ENCODE assay signal across 9 cellular contexts in genomic region chrX:1336331-1337143, GRCh38. TPM values are rescaled to one million over a fixed set of nuclear protein-coding genes. Genes with fewer than 3 reads are reported as not detected.
DNase-seq lines count a peak whose midpoint lies in the region; ATAC-seq and TF ChIP-seq lines count a peak whose summit lies in the region.
"Had no signal": no experiment of that assay in that cellular context is flagged by ENCODE, and none has a peak within 500 bp of the region (broad histone marks: within the 10 kb centered on the region; RNA-seq: fewer than 3 reads in every experiment).

TSS of gene IL3RA (plus strand) at chrX:1336785. CDS start at chrX:1341766, 4,981 bp downstream.

- H3K4me3 ChIP-seq in stomach, result peak within 1 kb of the TSS; percentile 38 to 47 (median 42)
- no peak within 1 kb of the TSS for H3K4me3 ChIP-seq in endodermal cell (ENCODE audit: low read length)

- TF ChIP-seq CTCF in activated CD8-positive, alpha-beta T cell treated with anti-CD3 and anti-CD28 coated beads for 36 hours (IDR thresholded peaks at IDR 0.05), result no peak
- TF ChIP-seq CTCF in stomach (IDR thresholded peaks at IDR 0.05), result no peak
- TF ChIP-seq CTCF in endodermal cell (conservative IDR thresholded peaks at IDR 0.05), result no peak

- POLR2A ChIA-PET in activated CD4-positive, alpha-beta T cell treated with anti-CD3 and anti-CD28 coated beads for 36 hours (lab: Charles Lee), result no interaction called here
- POLR2A ChIA-PET in activated CD8-positive, alpha-beta T cell treated with anti-CD3 and anti-CD28 coated beads for 36 hours (lab: Charles Lee), result no interaction called here

- ATAC-seq in activated CD4-positive, alpha-beta T cell treated with anti-CD3 and anti-CD28 coated beads for 36 hours, result peak; percentile 35
- peak; percentile 59 for ATAC-seq in HG03095 (IDR thresholded peaks at IDR 0.05; ENCODE audit: unreplicated experiment)
- ATAC-seq in activated CD8-positive, alpha-beta T cell treated with anti-CD3 and anti-CD28 coated beads for 36 hours, result peak; percentile 51

- CTCF ChIA-PET in activated CD4-positive, alpha-beta T cell treated with anti-CD3 and anti-CD28 coated beads for 36 hours (lab: Charles Lee), result no interaction called here
- CTCF ChIA-PET in activated CD8-positive, alpha-beta T cell treated with anti-CD3 and anti-CD28 coated beads for 36 hours (lab: Charles Lee), result no interaction called here

- H3K27ac Mint-ChIP-seq in activated CD4-positive, alpha-beta T cell treated with anti-CD3 and anti-CD28 coated beads for 36 hours, result peak within 1 kb of the TSS; percentile 34
- no peak within 1 kb of the TSS for H3K27ac Mint-ChIP-seq in activated CD8-positive, alpha-beta T cell treated with anti-CD3 and anti-CD28 coated beads for 36 hours
- H3K27ac Mint-ChIP-seq in endodermal cell, result no peak within 1 kb of the TSS

- TF ChIP-seq POLR2A in stomach (IDR thresholded peaks at IDR 0.05), result no peak

- intact Hi-C loops in activated CD4-positive, alpha-beta T cell treated with anti-CD3 and anti-CD28 coated beads for 36 hours (cut with DNase I, micrococcal nuclease), result no loop called here
- intact Hi-C loops in activated CD8-positive, alpha-beta T cell treated with anti-CD3 and anti-CD28 coated beads for 36 hours (cut with micrococcal nuclease), result no loop called here
- intact Hi-C loops in stomach (cut with DNase I; ENCODE audit: low total_unique reads), result no loop called here

- H3K36me3 ChIP-seq in stomach (peaks cover 0 to 3% (median 0%) of the 10 kb centered on the region in 4 donors), endodermal cell (ENCODE audit: control insufficient read depth, insufficient read depth, low read length) (no peaks in the 10 kb centered on the region)

- H3K4me3 Mint-ChIP-seq in activated CD4-positive, alpha-beta T cell treated with anti-CD3 and anti-CD28 coated beads for 36 hours, result peak within 1 kb of the TSS; percentile 64
- peak within 1 kb of the TSS; percentile 71 for H3K4me3 Mint-ChIP-seq in activated CD8-positive, alpha-beta T cell treated with anti-CD3 and anti-CD28 coated beads for 36 hours
- no peak within 1 kb of the TSS for H3K4me3 Mint-ChIP-seq in endodermal cell

- no peak within 1 kb of the TSS for H3K9ac ChIP-seq in endodermal cell (ENCODE audit: extremely low read depth, low read length, poor library complexity, severe bottlenecking)

- no peaks in the 10 kb centered on the region for H3K36me3 Mint-ChIP-seq in activated CD4-positive, alpha-beta T cell treated with anti-CD3 and anti-CD28 coated beads for 36 hours (ENCODE audit: low read depth)
- no peaks in the 10 kb centered on the region for H3K36me3 Mint-ChIP-seq in activated CD8-positive, alpha-beta T cell treated with anti-CD3 and anti-CD28 coated beads for 36 hours (ENCODE audit: low read depth)
- H3K36me3 Mint-ChIP-seq in endodermal cell (ENCODE audit: low read depth), result no peaks in the 10 kb centered on the region

- peaks cover 5% of the 10 kb centered on the region for H3K9me3 Mint-ChIP-seq in activated CD4-positive, alpha-beta T cell treated with anti-CD3 and anti-CD28 coated beads for 36 hours (ENCODE audit: low read depth)
- H3K9me3 Mint-ChIP-seq in activated CD8-positive, alpha-beta T cell treated with anti-CD3 and anti-CD28 coated beads for 36 hours, result no peaks in the 10 kb centered on the region
- peaks cover 27% of the 10 kb centered on the region for H3K9me3 Mint-ChIP-seq in endodermal cell

- H3K4me1 ChIP-seq in stomach (peaks cover 0 to 13% (median 0%) of the 10 kb centered on the region in 4 donors), endodermal cell (ENCODE audit: control insufficient read depth, insufficient read depth, low read length) (no peaks in the 10 kb centered on the region)

- H3K27me3 Mint-ChIP-seq in activated CD4-positive, alpha-beta T cell treated with anti-CD3 and anti-CD28 coated beads for 36 hours, result peaks cover 16% of the 10 kb centered on the region
- H3K27me3 Mint-ChIP-seq in activated CD8-positive, alpha-beta T cell treated with anti-CD3 and anti-CD28 coated beads for 36 hours, result peaks cover 16% of the 10 kb centered on the region
- no peaks in the 10 kb centered on the region for H3K27me3 Mint-ChIP-seq in endodermal cell (ENCODE audit: insufficient read depth)

- H3K27me3 ChIP-seq in layer of hippocampus (ENCODE audit: control insufficient read depth, insufficient read depth, low read length) (no peaks in the 10 kb centered on the region), stomach (no peaks in the 10 kb centered on the region), endodermal cell (ENCODE audit: control insufficient read depth, insufficient read depth, low read length, poor library complexity, severe bottlenecking) (no peaks in the 10 kb centered on the region)

- no peak for TF ChIP-seq EP300 in stomach (IDR thresholded peaks at IDR 0.05)

- DNase-seq in activated CD4-positive, alpha-beta T cell treated with anti-CD3 and anti-CD28 coated beads for 36 hours, result no peak
- no peak for DNase-seq in activated CD4-positive, alpha-beta T cell treated with anti-CD3 and anti-CD28 coated beads for 48 hours
- peak; percentile 22 for DNase-seq in activated CD8-positive, alpha-beta T cell treated with anti-CD3 and anti-CD28 coated beads for 36 hours
- DNase-seq in stomach (no peak), endodermal cell (no peak)
- no peak for DNase-seq in stimulated activated naive CD4-positive, alpha-beta T cell treated with Interleukin-2 at 50 U/mL for 16 hours (lab: John Stamatoyannopoulos, UW)

- H3K9me3 ChIP-seq in stomach, result peaks cover 0 to 15% (median 10%) of the 10 kb centered on the region in 4 donors
- peaks cover 10% of the 10 kb centered on the region for H3K9me3 ChIP-seq in endodermal cell (ENCODE audit: control insufficient read depth, low read length)

- H3K4me1 Mint-ChIP-seq in activated CD4-positive, alpha-beta T cell treated with anti-CD3 and anti-CD28 coated beads for 36 hours, result peaks cover 11% of the 10 kb centered on the region
- peaks cover 13% of the 10 kb centered on the region for H3K4me1 Mint-ChIP-seq in activated CD8-positive, alpha-beta T cell treated with anti-CD3 and anti-CD28 coated beads for 36 hours (ENCODE audit: low read depth)
- no peaks in the 10 kb centered on the region for H3K4me1 Mint-ChIP-seq in endodermal cell

- H3K27ac ChIP-seq in layer of hippocampus (ENCODE audit: low read depth, low read length), result peak within 1 kb of the TSS; percentile 32
- peak within 1 kb of the TSS; percentile 46 to 73 (median 68) for H3K27ac ChIP-seq in stomach
- no peak within 1 kb of the TSS for H3K27ac ChIP-seq in endodermal cell (ENCODE audit: low read depth, low read length)
- H3K27ac ChIP-seq: C4-2B had no signal

- WGBS in stomach, 5 donors, result 24 to 37% (median 31%) methylated on average over 19 of the region's 19 CpGs
- 81 to 84% methylated on average over 10 to 19 of the region's 19 CpGs for WGBS in endodermal cell (ENCODE audit: insufficient coverage in 1 of 2, insufficient read length in 1 of 2), 2 experiments

RNA-seq across cellular contexts. Expression of gene IL3RA, which starts in this region (rescaled TPM):
- under 1 TPM; 0.37 to 0.63 TPM for total RNA-seq in activated CD4-positive, alpha-beta T cell treated with anti-CD3 and anti-CD28 coated beads for 36 hours
- not detected for total RNA-seq in activated CD8-positive, alpha-beta T cell treated with anti-CD3 and anti-CD28 coated beads for 36 hours
- 10 to 100 TPM in 1 of 5 donors, 1 to 10 TPM in 3, not detected in 1; 2.4 to 10.1 (median 3.2) TPM for total RNA-seq in stomach
- polyA plus RNA-seq in stomach, result 1 to 10 TPM; 4.5 to 6.4 (median 6.1) TPM
- total RNA-seq in endodermal cell, result not detected
- 0.14 TPM for polyA plus RNA-seq in endodermal cell (2013, experiment 1 of 2)
- polyA plus RNA-seq in endodermal cell (2013, experiment 2 of 2), result not detected

Comparison
In these comparisons a context has a peak if more than half of its experiments do, and no peak if none do; other contexts are left out.
1. Peak in ATAC-seq in activated CD4-positive, alpha-beta T cell treated with anti-CD3 and anti-CD28 coated beads for 36 hours; RNA of the gene not detected or under 1 TPM.
2. Peak in DNase-seq and ATAC-seq in activated CD8-positive, alpha-beta T cell treated with anti-CD3 and anti-CD28 coated beads for 36 hours; RNA of the gene not detected or under 1 TPM.